In the genomic region with DNA sequence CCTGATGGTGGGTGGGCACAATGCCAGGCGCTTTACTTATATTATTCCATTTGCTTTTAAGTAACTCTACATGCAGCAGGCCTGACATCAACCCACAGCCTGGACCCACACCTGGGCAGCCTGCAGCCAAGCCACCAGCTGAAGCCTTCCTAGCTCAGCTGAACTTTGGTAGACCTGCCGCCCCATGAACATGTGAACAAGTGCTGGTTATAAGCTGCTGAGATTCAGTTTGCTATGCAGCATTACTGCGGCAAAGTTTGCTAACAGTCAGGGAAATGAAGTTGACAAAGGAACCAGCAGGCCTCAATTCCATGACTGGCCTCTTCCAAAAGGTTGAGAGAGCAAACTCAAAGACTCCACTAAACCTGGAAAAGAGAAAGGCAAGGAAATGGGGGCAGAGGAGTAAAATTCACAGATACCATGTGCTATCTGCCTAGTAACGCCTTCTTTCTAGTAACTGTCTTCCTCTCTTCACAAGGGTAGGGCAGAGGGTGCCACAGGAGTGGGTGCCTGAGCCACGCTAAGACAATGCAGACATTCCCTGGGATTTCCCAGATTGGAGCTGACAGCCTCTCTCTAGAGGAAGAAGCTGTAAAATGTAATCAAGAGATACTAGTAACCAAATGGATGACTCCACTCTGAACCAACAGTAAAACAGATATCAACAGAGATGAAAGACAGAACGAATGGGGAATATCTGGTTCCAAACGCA, we compare ENCODE assay signal across 1 cellular context.
TF ChIP-seq lines count a peak whose summit lies in the region.

No MANE protein-coding gene starts in this region.

TF ChIP-seq in H1, 55 proteins besides CTCF, POLR2A, EP300 and RAD21:
- TF ChIP-seq PHF8 (conservative IDR thresholded peaks at IDR 0.05; ENCODE audit: low read depth, low read length): no peak
- no peak for TF ChIP-seq SIX5 (IDR thresholded peaks at IDR 0.05; ENCODE audit: low read depth, low read length)
- TF ChIP-seq, protein P1, sequence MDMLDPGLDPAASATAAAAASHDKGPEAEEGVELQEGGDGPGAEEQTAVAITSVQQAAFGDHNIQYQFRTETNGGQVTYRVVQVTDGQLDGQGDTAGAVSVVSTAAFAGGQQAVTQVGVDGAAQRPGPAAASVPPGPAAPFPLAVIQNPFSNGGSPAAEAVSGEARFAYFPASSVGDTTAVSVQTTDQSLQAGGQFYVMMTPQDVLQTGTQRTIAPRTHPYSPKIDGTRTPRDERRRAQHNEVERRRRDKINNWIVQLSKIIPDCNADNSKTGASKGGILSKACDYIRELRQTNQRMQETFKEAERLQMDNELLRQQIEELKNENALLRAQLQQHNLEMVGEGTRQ (IDR thresholded peaks at IDR 0.05; ENCODE audit: low read length): no peak
- no peak for TF ChIP-seq CEBPB (IDR thresholded peaks at IDR 0.05; ENCODE audit: low read depth, low read length)
- no peak for TF ChIP-seq RXRA (IDR thresholded peaks at IDR 0.05; ENCODE audit: insufficient read depth, low read depth, low read length)
- no peak for TF ChIP-seq SUZ12 (IDR thresholded peaks at IDR 0.05; ENCODE audit: low read length)
- TF ChIP-seq CBX8 (IDR thresholded peaks at IDR 0.05; ENCODE audit: borderline replicate concordance, low read depth, low read length): no peak
- TF ChIP-seq EZH2 (IDR thresholded peaks at IDR 0.05; ENCODE audit: low read depth, low read length, severe bottlenecking): no peak
- TF ChIP-seq, protein P2, sequence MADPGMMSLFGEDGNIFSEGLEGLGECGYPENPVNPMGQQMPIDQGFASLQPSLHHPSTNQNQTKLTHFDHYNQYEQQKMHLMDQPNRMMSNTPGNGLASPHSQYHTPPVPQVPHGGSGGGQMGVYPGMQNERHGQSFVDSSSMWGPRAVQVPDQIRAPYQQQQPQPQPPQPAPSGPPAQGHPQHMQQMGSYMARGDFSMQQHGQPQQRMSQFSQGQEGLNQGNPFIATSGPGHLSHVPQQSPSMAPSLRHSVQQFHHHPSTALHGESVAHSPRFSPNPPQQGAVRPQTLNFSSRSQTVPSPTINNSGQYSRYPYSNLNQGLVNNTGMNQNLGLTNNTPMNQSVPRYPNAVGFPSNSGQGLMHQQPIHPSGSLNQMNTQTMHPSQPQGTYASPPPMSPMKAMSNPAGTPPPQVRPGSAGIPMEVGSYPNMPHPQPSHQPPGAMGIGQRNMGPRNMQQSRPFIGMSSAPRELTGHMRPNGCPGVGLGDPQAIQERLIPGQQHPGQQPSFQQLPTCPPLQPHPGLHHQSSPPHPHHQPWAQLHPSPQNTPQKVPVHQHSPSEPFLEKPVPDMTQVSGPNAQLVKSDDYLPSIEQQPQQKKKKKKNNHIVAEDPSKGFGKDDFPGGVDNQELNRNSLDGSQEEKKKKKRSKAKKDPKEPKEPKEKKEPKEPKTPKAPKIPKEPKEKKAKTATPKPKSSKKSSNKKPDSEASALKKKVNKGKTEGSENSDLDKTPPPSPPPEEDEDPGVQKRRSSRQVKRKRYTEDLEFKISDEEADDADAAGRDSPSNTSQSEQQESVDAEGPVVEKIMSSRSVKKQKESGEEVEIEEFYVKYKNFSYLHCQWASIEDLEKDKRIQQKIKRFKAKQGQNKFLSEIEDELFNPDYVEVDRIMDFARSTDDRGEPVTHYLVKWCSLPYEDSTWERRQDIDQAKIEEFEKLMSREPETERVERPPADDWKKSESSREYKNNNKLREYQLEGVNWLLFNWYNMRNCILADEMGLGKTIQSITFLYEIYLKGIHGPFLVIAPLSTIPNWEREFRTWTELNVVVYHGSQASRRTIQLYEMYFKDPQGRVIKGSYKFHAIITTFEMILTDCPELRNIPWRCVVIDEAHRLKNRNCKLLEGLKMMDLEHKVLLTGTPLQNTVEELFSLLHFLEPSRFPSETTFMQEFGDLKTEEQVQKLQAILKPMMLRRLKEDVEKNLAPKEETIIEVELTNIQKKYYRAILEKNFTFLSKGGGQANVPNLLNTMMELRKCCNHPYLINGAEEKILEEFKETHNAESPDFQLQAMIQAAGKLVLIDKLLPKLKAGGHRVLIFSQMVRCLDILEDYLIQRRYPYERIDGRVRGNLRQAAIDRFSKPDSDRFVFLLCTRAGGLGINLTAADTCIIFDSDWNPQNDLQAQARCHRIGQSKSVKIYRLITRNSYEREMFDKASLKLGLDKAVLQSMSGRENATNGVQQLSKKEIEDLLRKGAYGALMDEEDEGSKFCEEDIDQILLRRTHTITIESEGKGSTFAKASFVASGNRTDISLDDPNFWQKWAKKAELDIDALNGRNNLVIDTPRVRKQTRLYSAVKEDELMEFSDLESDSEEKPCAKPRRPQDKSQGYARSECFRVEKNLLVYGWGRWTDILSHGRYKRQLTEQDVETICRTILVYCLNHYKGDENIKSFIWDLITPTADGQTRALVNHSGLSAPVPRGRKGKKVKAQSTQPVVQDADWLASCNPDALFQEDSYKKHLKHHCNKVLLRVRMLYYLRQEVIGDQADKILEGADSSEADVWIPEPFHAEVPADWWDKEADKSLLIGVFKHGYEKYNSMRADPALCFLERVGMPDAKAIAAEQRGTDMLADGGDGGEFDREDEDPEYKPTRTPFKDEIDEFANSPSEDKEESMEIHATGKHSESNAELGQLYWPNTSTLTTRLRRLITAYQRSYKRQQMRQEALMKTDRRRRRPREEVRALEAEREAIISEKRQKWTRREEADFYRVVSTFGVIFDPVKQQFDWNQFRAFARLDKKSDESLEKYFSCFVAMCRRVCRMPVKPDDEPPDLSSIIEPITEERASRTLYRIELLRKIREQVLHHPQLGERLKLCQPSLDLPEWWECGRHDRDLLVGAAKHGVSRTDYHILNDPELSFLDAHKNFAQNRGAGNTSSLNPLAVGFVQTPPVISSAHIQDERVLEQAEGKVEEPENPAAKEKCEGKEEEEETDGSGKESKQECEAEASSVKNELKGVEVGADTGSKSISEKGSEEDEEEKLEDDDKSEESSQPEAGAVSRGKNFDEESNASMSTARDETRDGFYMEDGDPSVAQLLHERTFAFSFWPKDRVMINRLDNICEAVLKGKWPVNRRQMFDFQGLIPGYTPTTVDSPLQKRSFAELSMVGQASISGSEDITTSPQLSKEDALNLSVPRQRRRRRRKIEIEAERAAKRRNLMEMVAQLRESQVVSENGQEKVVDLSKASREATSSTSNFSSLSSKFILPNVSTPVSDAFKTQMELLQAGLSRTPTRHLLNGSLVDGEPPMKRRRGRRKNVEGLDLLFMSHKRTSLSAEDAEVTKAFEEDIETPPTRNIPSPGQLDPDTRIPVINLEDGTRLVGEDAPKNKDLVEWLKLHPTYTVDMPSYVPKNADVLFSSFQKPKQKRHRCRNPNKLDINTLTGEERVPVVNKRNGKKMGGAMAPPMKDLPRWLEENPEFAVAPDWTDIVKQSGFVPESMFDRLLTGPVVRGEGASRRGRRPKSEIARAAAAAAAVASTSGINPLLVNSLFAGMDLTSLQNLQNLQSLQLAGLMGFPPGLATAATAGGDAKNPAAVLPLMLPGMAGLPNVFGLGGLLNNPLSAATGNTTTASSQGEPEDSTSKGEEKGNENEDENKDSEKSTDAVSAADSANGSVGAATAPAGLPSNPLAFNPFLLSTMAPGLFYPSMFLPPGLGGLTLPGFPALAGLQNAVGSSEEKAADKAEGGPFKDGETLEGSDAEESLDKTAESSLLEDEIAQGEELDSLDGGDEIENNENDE (IDR thresholded peaks at IDR 0.05; ENCODE audit: insufficient replicate concordance, low read length): no peak
- TF ChIP-seq TAF7 (optimal IDR thresholded peaks at IDR 0.05; ENCODE audit: borderline replicate concordance, low read depth, low read length): no peak
- TF ChIP-seq JUN (IDR thresholded peaks at IDR 0.05; ENCODE audit: low read depth, low read length): no peak
- TF ChIP-seq SAP30 (IDR thresholded peaks at IDR 0.05; ENCODE audit: insufficient read depth, insufficient replicate concordance, low read length): no peak
- no peak for TF ChIP-seq KDM1A (IDR thresholded peaks at IDR 0.05; ENCODE audit: borderline replicate concordance, low read length)
- TF ChIP-seq NRF1 (IDR thresholded peaks at IDR 0.05; ENCODE audit: low read depth, low read length): no peak
- TF ChIP-seq BCL11A (IDR thresholded peaks at IDR 0.05; ENCODE audit: low read depth in 2 of 2, low read length in 2 of 2): no peak
